Comparison of ENCODE assay signal across 13 cellular contexts in genomic region chr16:75279277-75279676, GRCh38. TPM values are rescaled to one million over a fixed set of nuclear protein-coding genes. Genes with fewer than 3 reads are reported as not detected.
DNase-seq lines count a peak whose midpoint lies in the region; ATAC-seq and TF ChIP-seq lines count a peak whose summit lies in the region.
"Had no signal": no experiment of that assay in that cellular context is flagged by ENCODE, and none has a peak within 500 bp of the region (broad histone marks: within the 10 kb centered on the region; RNA-seq: fewer than 3 reads in every experiment).

No MANE protein-coding gene starts in this region.

- ATAC-seq in body of pancreas (peak; percentile 62), GM21786 (IDR thresholded peaks at IDR 0.05; ENCODE audit: unreplicated experiment) (no peak), HG02678 (IDR thresholded peaks at IDR 0.05; ENCODE audit: unreplicated experiment) (no peak)
- ATAC-seq in stimulated activated naive CD8-positive, alpha-beta T cell treated with anti-CD3 and anti-CD28 coated beads, Interleukin-15, amount 100 ng/mL, for 72 hours: no peak

- H3K4me1 ChIP-seq in body of pancreas: no peaks in the 10 kb centered on the region
- H3K4me1 ChIP-seq: sigmoid colon, SJSA1 had no signal

- H3K27ac Mint-ChIP-seq in nephron (peak overlapping the region in 2 of 3 experiments; percentile 32 to 64), Calu3 (ENCODE audit: unreplicated experiment) (no peak overlapping the region)
- no peak overlapping the region for H3K27ac Mint-ChIP-seq in stimulated activated naive CD8-positive, alpha-beta T cell treated with anti-CD3 and anti-CD28 coated beads, Interleukin-15, amount 100 ng/mL, for 72 hours
- H3K27ac Mint-ChIP-seq: dendritic cell treated with granulocyte-macrophage colony-stimulating factor and Interleukin-4, amounts not matched to agents 40 ng/mL and 50 ng/mL, for 4 days; immature natural killer cell had no signal

- TF ChIP-seq CTCF in body of pancreas (IDR thresholded peaks at IDR 0.05) (no peak), nephron (IDR thresholded peaks at IDR 0.05; ENCODE audit: unreplicated experiment in 3 of 3) (no peak), Calu3 (IDR thresholded peaks at IDR 0.05; ENCODE audit: unreplicated experiment) (no peak)

- H3K4me3 Mint-ChIP-seq in nephron (peak overlapping the region in 1 of 3 experiments; percentile 61), Calu3 (ENCODE audit: low read depth, unreplicated experiment) (no peak overlapping the region)
- H3K4me3 Mint-ChIP-seq in stimulated activated naive CD8-positive, alpha-beta T cell treated with anti-CD3 and anti-CD28 coated beads, Interleukin-15, amount 100 ng/mL, for 72 hours: no peak overlapping the region
- H3K4me3 Mint-ChIP-seq: dendritic cell treated with granulocyte-macrophage colony-stimulating factor and Interleukin-4, amounts not matched to agents 40 ng/mL and 50 ng/mL, for 4 days had no signal

- no peaks in the 10 kb centered on the region for H3K9me3 ChIP-seq in body of pancreas
- H3K9me3 ChIP-seq: sigmoid colon, SJSA1 had no signal

- no TSS peak for BruUV-seq in Calu3 (replicated peaks; lab: Mats Ljungman, UMichigan)

- no peak for TF ChIP-seq POLR2A in body of pancreas (IDR thresholded peaks at IDR 0.05)

- CTCF ChIA-PET in Calu3 (lab: Charles Lee): interaction anchor here (1.0 kb wide), 1 partner anchor 14 kb away, joined by 3 read pairs; no protein-coding TSS in a partner anchor

- H3K4me3 ChIP-seq in H7 (ENCODE audit: insufficient read depth, low read depth, low read length) (no peak overlapping the region), body of pancreas (no peak overlapping the region)
- H3K4me3 ChIP-seq: sigmoid colon, SJSA1 had no signal

- 17 to 27% methylated on average over 10 of the region's 10 CpGs for WGBS in body of pancreas, 2 donors

- H3K27ac ChIP-seq in body of pancreas: no peak overlapping the region
- H3K27ac ChIP-seq: sigmoid colon, SJSA1 had no signal

- H3K36me3 ChIP-seq in H7 (replicated peaks; ENCODE audit: control insufficient read depth, insufficient read depth, low read length) (no peaks in the 10 kb centered on the region), body of pancreas (replicated peaks in 1 of 2; ENCODE audit: insufficient read depth in 1 of 2, low read depth in 2 of 2) (no peaks in the 10 kb centered on the region)
- H3K36me3 ChIP-seq: sigmoid colon, SJSA1 had no signal

- intact Hi-C loops in body of pancreas (cut with DNase I): no loop called here
- intact Hi-C loops in Calu3 (cut with micrococcal nuclease; ENCODE audit: unreplicated experiment): no loop called here

- H3K27me3 Mint-ChIP-seq in nephron (ENCODE audit: low read depth) (no peaks in the 10 kb centered on the region), Calu3 (ENCODE audit: unreplicated experiment) (no peaks in the 10 kb centered on the region)
- H3K27me3 Mint-ChIP-seq in stimulated activated naive CD8-positive, alpha-beta T cell treated with anti-CD3 and anti-CD28 coated beads, Interleukin-15, amount 100 ng/mL, for 72 hours: peaks cover 72% of the 10 kb centered on the region

- no peaks in the 10 kb centered on the region for H3K9me3 Mint-ChIP-seq in nephron
- no peaks in the 10 kb centered on the region for H3K9me3 Mint-ChIP-seq in stimulated activated naive CD8-positive, alpha-beta T cell treated with anti-CD3 and anti-CD28 coated beads, Interleukin-15, amount 100 ng/mL, for 72 hours
- H3K9me3 Mint-ChIP-seq in Calu3 (ENCODE audit: low read depth, unreplicated experiment): no peaks in the 10 kb centered on the region
- H3K9me3 Mint-ChIP-seq: dendritic cell treated with granulocyte-macrophage colony-stimulating factor and Interleukin-4, amounts not matched to agents 40 ng/mL and 50 ng/mL, for 4 days; immature natural killer cell had no signal

- DNase-seq in H7 (peak; percentile 74), NCI-H2171 treated with DMSO at 0.1 percent for 48 hours (lab: John Stamatoyannopoulos, UW) (peak; percentile 97), body of pancreas (peak in 3 of 4 donors; percentile 32 to 52 (median 46)), Calu3 (no peak)
- no peak for DNase-seq in stimulated activated naive CD8-positive, alpha-beta T cell treated with anti-CD3 and anti-CD28 coated beads, Interleukin-15, amount 100 ng/mL, for 72 hours
- DNase-seq: immature natural killer cell, NCI-H226, sigmoid colon had no signal

- no peaks in the 10 kb centered on the region for H3K27me3 ChIP-seq in H7 (ENCODE audit: control insufficient read depth, insufficient read depth, low read length)
- no peaks in the 10 kb centered on the region for H3K27me3 ChIP-seq in body of pancreas
- H3K27me3 ChIP-seq: sigmoid colon, SJSA1 had no signal

- H3K4me1 Mint-ChIP-seq in nephron (peaks cover 5% of the 10 kb centered on the region), Calu3 (ENCODE audit: low read depth, unreplicated experiment) (no peaks in the 10 kb centered on the region)
- no peaks in the 10 kb centered on the region for H3K4me1 Mint-ChIP-seq in stimulated activated naive CD8-positive, alpha-beta T cell treated with anti-CD3 and anti-CD28 coated beads, Interleukin-15, amount 100 ng/mL, for 72 hours
- H3K4me1 Mint-ChIP-seq: immature natural killer cell had no signal

- H3K36me3 Mint-ChIP-seq in nephron (ENCODE audit: low read depth) (peaks cover 4% of the 10 kb centered on the region), Calu3 (ENCODE audit: insufficient read depth, unreplicated experiment) (peaks cover 6% of the 10 kb centered on the region)

RNA-seq across cellular contexts. Expression of gene BCAR1, which starts 27.9 kb away (rescaled TPM):
- 63.0 and 68.4 TPM in 2 replicates for total RNA-seq in H7 (2014; rRNA removed; shearing (Covaris generic))
- total RNA-seq in body of pancreas: 10 to 100 TPM; 61.0 to 72.8 TPM
- total RNA-seq in Calu3 (2022): 153 and 168 TPM in 2 replicates

Comparison
In these comparisons a context has a peak if more than half of its experiments do, and no peak if none do; other contexts are left out.
1. DNase-seq: peak in H7 (single experiment), NCI-H2171 treated with DMSO at 0.1 percent for 48 hours (single experiment) and body of pancreas (3 of 4); none in stimulated activated naive CD8-positive, alpha-beta T cell treated with anti-CD3 and anti-CD28 coated beads, Interleukin-15, amount 100 ng/mL, for 72 hours (0 of 2) and Calu3 (single experiment).
2. H3K27ac Mint-ChIP-seq: peak in nephron (2 of 3); none in stimulated activated naive CD8-positive, alpha-beta T cell treated with anti-CD3 and anti-CD28 coated beads, Interleukin-15, amount 100 ng/mL, for 72 hours (0 of 2) and Calu3 (single experiment).